13 cellular contexts compared by ENCODE assay signal in the genomic region with DNA sequence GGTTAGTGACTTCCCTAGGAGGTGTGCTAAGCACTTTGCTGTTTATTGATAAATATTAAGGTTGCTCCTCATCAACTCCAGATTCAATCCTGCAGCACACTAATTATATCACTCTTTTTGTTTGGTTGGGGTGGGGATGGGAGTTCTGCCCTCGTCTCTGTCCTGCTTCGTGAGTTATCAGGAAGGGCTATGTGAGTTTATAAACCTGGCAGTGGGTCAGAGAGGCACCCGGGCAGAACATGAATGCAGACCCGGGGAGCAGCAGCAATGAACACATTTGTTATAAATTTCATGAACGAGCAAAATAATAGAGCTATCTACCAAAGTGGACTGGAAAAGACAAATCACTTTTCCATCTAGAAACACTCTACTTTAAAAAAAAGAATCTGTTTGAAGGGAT.
"Had no signal": no experiment of that assay in that cellular context is flagged by ENCODE, and none has a peak within 500 bp of the region (broad histone marks: within the 10 kb centered on the region; RNA-seq: fewer than 3 reads in every experiment).

No MANE protein-coding gene starts in this region.

- H3K27me3 ChIP-seq: breast epithelium, left lung, upper lobe of left lung had no signal

- H3K4me3 ChIP-seq: breast epithelium, left lung, upper lobe of left lung had no signal

- H3K36me3 ChIP-seq: breast epithelium, left lung, upper lobe of left lung had no signal

- H3K9me3 ChIP-seq: breast epithelium, left lung, upper lobe of left lung had no signal

- H3K4me1 ChIP-seq: left lung had no signal

- ATAC-seq: activated naive CD8-positive, alpha-beta T cell treated with anti-CD3 and anti-CD28 coated beads, Interleukin-2, amount 50 U/mL, for 24 hours; effector memory CD8-positive, alpha-beta T cell; left lung; stimulated activated naive CD8-positive, alpha-beta T cell treated with anti-CD3 and anti-CD28 coated beads, Interleukin-15, Interleukin-2, amounts not matched to agents 100 U/mL and 50 U/mL, for 24 hours had no signal

- H3K27ac ChIP-seq: epithelial cell of prostate, left lung had no signal

- DNase-seq: activated CD4-positive, alpha-beta T cell treated with anti-CD3 and anti-CD28 coated beads, Interleukin-2, amount 50 U/mL, for 48 hours; activated CD4-positive, CD25-positive, alpha-beta regulatory T cell treated with anti-CD3 and anti-CD28 coated beads, Interleukin-2, amount 50 U/mL, for 72 hours; activated naive CD4-positive, alpha-beta T cell treated with anti-CD3 and anti-CD28 coated beads for 36 hours; activated naive CD8-positive, alpha-beta T cell treated with anti-CD3 and anti-CD28 coated beads, Interleukin-2, amount 50 U/mL, for 24 hours; activated T-cell treated with anti-CD3 and anti-CD28 coated beads, Interleukin-2, amount 50 U/mL, for 1 hour; aorta; dermis blood vessel endothelial cell; effector memory CD8-positive, alpha-beta T cell; left lung; stimulated activated naive CD8-positive, alpha-beta T cell treated with anti-CD3 and anti-CD28 coated beads, Interleukin-15, Interleukin-2, amounts not matched to agents 100 U/mL and 50 U/mL, for 24 hours; upper lobe of left lung had no signal
